ENCODE assay signal across 8 cellular contexts in genomic region chr4:20700007-20700761, GRCh38. TPM values are rescaled to one million over a fixed set of nuclear protein-coding genes. Genes with fewer than 3 reads are reported as not detected.
DNase-seq lines count a peak whose midpoint lies in the region; ATAC-seq and TF ChIP-seq lines count a peak whose summit lies in the region.

PACRGL (plus strand) TSS chr4:20700458; CDS start chr4:20704482, 4,024 bp downstream.

- peak; percentile 100 for ATAC-seq in GM21717 (IDR thresholded peaks at IDR 0.05; ENCODE audit: unreplicated experiment)

- H3K27ac Mint-ChIP-seq in activated T-cell treated with anti-CD3 and anti-CD28 coated beads, Interleukin-2, amount 50 U/mL, for 24 hours, result peak within 1 kb of the TSS; percentile 96

- H3K9me3 Mint-ChIP-seq in activated T-cell treated with anti-CD3 and anti-CD28 coated beads, Interleukin-2, amount 50 U/mL, for 24 hours, result no peaks in the 10 kb centered on the region

- H3K4me3 ChIP-seq in mucosa of rectum (ENCODE audit: low read length in 2 of 2), result peak within 1 kb of the TSS; percentile 89 to 93

- peak within 1 kb of the TSS; percentile 56 to 61 for H3K27ac ChIP-seq in mucosa of rectum (ENCODE audit: low read depth in 2 of 2, low read length in 2 of 2)

- peak; percentile 40 for DNase-seq in DMS153 treated with DMSO at 0.1 percent for 48 hours (lab: John Stamatoyannopoulos, UW; ENCODE audit: unreplicated experiment)
- peak; percentile 93 for DNase-seq in KBM-7
- peak; percentile 94 for DNase-seq in activated T-cell treated with anti-CD3 and anti-CD28 coated beads, Interleukin-2, amount 50 U/mL, for 24 hours
- DNase-seq in erythroblast (lab: John Stamatoyannopoulos, UW), result peak; percentile 95
- peak; percentile 94 for DNase-seq in stimulated activated CD8-positive, alpha-beta memory T cell treated with anti-CD3 and anti-CD28 coated beads, Interleukin-4, amount 100 ng/mL, for 48 hours

- no peaks in the 10 kb centered on the region for H3K27me3 ChIP-seq in mucosa of rectum (ENCODE audit: control insufficient read depth in 2 of 2, insufficient read depth in 2 of 2, low read length in 2 of 2)

- H3K36me3 Mint-ChIP-seq in activated T-cell treated with anti-CD3 and anti-CD28 coated beads, Interleukin-2, amount 50 U/mL, for 24 hours (ENCODE audit: low read depth), result peaks cover 32% of the 10 kb centered on the region

- H3K4me3 Mint-ChIP-seq in activated T-cell treated with anti-CD3 and anti-CD28 coated beads, Interleukin-2, amount 50 U/mL, for 24 hours, result peak within 1 kb of the TSS; percentile 90

- peaks cover 4 to 10% of the 10 kb centered on the region in 2 donors for H3K4me1 ChIP-seq in mucosa of rectum (ENCODE audit: control insufficient read depth in 2 of 2, insufficient read depth in 2 of 2, low read length in 2 of 2)

- peaks cover 7 to 9% of the 10 kb centered on the region in 2 donors for H3K36me3 ChIP-seq in mucosa of rectum (ENCODE audit: control insufficient read depth in 2 of 2, insufficient read depth in 2 of 2, low read length in 2 of 2)

- TF ChIP-seq POLR2A in erythroblast (IDR thresholded peaks at IDR 0.05; ENCODE audit: low read length), result peak; percentile 78

- peaks cover 40% of the 10 kb centered on the region for H3K4me1 Mint-ChIP-seq in activated T-cell treated with anti-CD3 and anti-CD28 coated beads, Interleukin-2, amount 50 U/mL, for 24 hours (ENCODE audit: low read depth)

- no peaks in the 10 kb centered on the region for H3K9me3 ChIP-seq in mucosa of rectum (ENCODE audit: control insufficient read depth in 2 of 2, low read length in 2 of 2)

- peak within 1 kb of the TSS; percentile 85 to 88 for H3K9ac ChIP-seq in mucosa of rectum (ENCODE audit: low read depth in 1 of 2, low read length in 2 of 2)

- H3K27me3 Mint-ChIP-seq in activated T-cell treated with anti-CD3 and anti-CD28 coated beads, Interleukin-2, amount 50 U/mL, for 24 hours, result no peaks in the 10 kb centered on the region

- in situ Hi-C loops in KBM-7 (cut with MboI; ENCODE audit: low pct_unique_long_range_greater_than_20kb, low sequenced_read_pairs), result no loop called here

TF ChIP-seq in PFSK-1, 5 proteins besides CTCF, POLR2A, EP300 and RAD21:
- TF ChIP-seq REST (IDR thresholded peaks at IDR 0.05; ENCODE audit: insufficient read depth in 1 of 2, low read depth in 2 of 2, low read length in 2 of 2), result no peak
- TF ChIP-seq SIN3A (IDR thresholded peaks at IDR 0.05; ENCODE audit: borderline replicate concordance, insufficient read depth, low read length), result peak; percentile 75; the same call in 1 of the 2 replicates
- peak; percentile 36; the same call in 1 of the 2 replicates for TF ChIP-seq TAF1 (IDR thresholded peaks at IDR 0.05; ENCODE audit: borderline replicate concordance, insufficient read depth, low read length)
- peak; percentile 67; the same call in 1 of the 2 replicates for TF ChIP-seq POLR2AphosphoS5 (IDR thresholded peaks at IDR 0.05; ENCODE audit: low read depth, low read length)

RNA-seq across cellular contexts. Expression of gene PACRGL, which starts in this region (rescaled TPM):
- 8.4 TPM for polyA plus RNA-seq in PFSK-1 (2012; ENCODE audit: insufficient read length, low read depth)

Comparison
In these comparisons a context has a peak if more than half of its experiments do, and no peak if none do; other contexts are left out.
1. Peak in every context shown above with its lines: DNase-seq, ATAC-seq, H3K4me3 ChIP-seq and H3K27ac ChIP-seq.
2. DNase-seq: peak in every context shown above with its lines; median percentile 95 in erythroblast; 94 in activated T-cell treated with anti-CD3 and anti-CD28 coated beads, Interleukin-2, amount 50 U/mL, for 24 hours; 94 in stimulated activated CD8-positive, alpha-beta memory T cell treated with anti-CD3 and anti-CD28 coated beads, Interleukin-4, amount 100 ng/mL, for 48 hours; 93 in KBM-7; 40 in DMS153 treated with DMSO at 0.1 percent for 48 hours.